In genomic region chr1:147079400-147080012, GRCh38 we compare ENCODE assay signal across 1 cellular context.
TF ChIP-seq lines count a peak whose summit lies in the region.

No MANE protein-coding gene starts in this region.

TF ChIP-seq in H1, 55 proteins besides CTCF, POLR2A, EP300 and RAD21 (continued from another document):
- TF ChIP-seq RNF2 (IDR thresholded peaks at IDR 0.05; ENCODE audit: borderline replicate concordance, low read depth, low read length, missing control alignments, poor library complexity, severe bottlenecking), result peak; percentile 63
- TF ChIP-seq SIRT6 (IDR thresholded peaks at IDR 0.05; ENCODE audit: low read length), result no peak
- no peak for TF ChIP-seq MAFK (IDR thresholded peaks at IDR 0.05; ENCODE audit: low read depth, low read length)
- TF ChIP-seq KDM4A (IDR thresholded peaks at IDR 0.05; ENCODE audit: low read depth, low read length, severe bottlenecking), result peak; percentile 26
- no peak for TF ChIP-seq ATF2 (IDR thresholded peaks at IDR 0.05; ENCODE audit: low read length)
- no peak for TF ChIP-seq SP2 (IDR thresholded peaks at IDR 0.05; ENCODE audit: low read length)
- TF ChIP-seq TEAD4 (IDR thresholded peaks at IDR 0.05; ENCODE audit: low read depth, low read length), result no peak
- TF ChIP-seq HDAC2 (IDR thresholded peaks at IDR 0.05; ENCODE audit: borderline replicate concordance in 1 of 2, low read depth in 2 of 2, low read length in 2 of 2), result no peak
- no peak for TF ChIP-seq ZNF274 (IDR thresholded peaks at IDR 0.05; ENCODE audit: borderline replicate concordance, extremely low read depth, low read length)
- TF ChIP-seq EGR1 (IDR thresholded peaks at IDR 0.05; ENCODE audit: borderline replicate concordance, low read depth, low read length), result no peak
- TF ChIP-seq CBX8 (IDR thresholded peaks at IDR 0.05; ENCODE audit: borderline replicate concordance, low read depth, low read length), result 0 out of 2 replicates have a peak, but pooled peaks have one; percentile 10
- peak; percentile 20 for TF ChIP-seq EZH2 (IDR thresholded peaks at IDR 0.05; ENCODE audit: low read depth, low read length, severe bottlenecking)
- no peak for TF ChIP-seq GABPA (IDR thresholded peaks at IDR 0.05; ENCODE audit: borderline replicate concordance, insufficient read depth, low read length)
- TF ChIP-seq HDAC6 (IDR thresholded peaks at IDR 0.05; ENCODE audit: low read depth, low read length), result no peak
- TF ChIP-seq POU5F1 (IDR thresholded peaks at IDR 0.05; ENCODE audit: low read depth, low read length), result no peak
- TF ChIP-seq SUZ12 (IDR thresholded peaks at IDR 0.05; ENCODE audit: low read length), result peak; percentile 19
- TF ChIP-seq SAP30 (IDR thresholded peaks at IDR 0.05; ENCODE audit: insufficient read depth, insufficient replicate concordance, low read length), result no peak
- TF ChIP-seq JUN (IDR thresholded peaks at IDR 0.05; ENCODE audit: low read depth, low read length), result no peak
- TF ChIP-seq USF2 (IDR thresholded peaks at IDR 0.05; ENCODE audit: low read length), result no peak
- no peak for TF ChIP-seq NRF1 (IDR thresholded peaks at IDR 0.05; ENCODE audit: low read depth, low read length)
- TF ChIP-seq PHF8 (conservative IDR thresholded peaks at IDR 0.05; ENCODE audit: low read depth, low read length), result no peak
